Comparison of ENCODE assay signal across 3 cellular contexts in genomic region chr7:41659539-41659938, GRCh38.
"Had no signal": no experiment of that assay in that cellular context is flagged by ENCODE, and none has a peak within 500 bp of the region (broad histone marks: within the 10 kb centered on the region; RNA-seq: fewer than 3 reads in every experiment).

No MANE protein-coding gene starts in this region.

- DNase-seq: GDM1, GF-D8 had no signal

- H3K4me3 ChIP-seq: GM12878 had no signal
